ENCODE assay signal across 11 cellular contexts in the genomic region with DNA sequence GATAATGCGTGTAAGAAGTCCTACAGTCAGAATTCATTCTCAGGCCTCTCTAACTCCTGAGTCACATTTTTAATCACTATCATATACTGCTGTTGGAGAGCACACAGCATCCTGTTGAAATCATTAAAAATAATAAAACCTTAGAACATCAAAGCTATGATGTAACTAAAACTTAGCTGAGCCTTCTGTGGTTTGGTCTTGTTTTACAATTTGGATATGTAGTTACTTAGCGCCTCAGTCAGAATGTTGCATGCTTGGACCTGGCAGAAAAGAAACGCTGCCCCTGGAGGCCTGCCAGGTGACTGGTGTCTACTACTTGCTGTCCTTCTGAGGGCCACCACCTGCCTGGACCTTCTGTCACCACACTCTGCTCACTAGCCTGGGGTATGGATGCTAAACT.
DNase-seq lines count a peak whose midpoint lies in the region; ATAC-seq and TF ChIP-seq lines count a peak whose summit lies in the region.
"Had no signal": no experiment of that assay in that cellular context is flagged by ENCODE, and none has a peak within 500 bp of the region (broad histone marks: within the 10 kb centered on the region; RNA-seq: fewer than 3 reads in every experiment).

No MANE protein-coding gene starts in this region.

- H3K27ac ChIP-seq in brain microvascular endothelial cell (peak overlapping the region; percentile 98), heart left ventricle (peak overlapping the region in 8 of 12 donors; percentile 3 to 80 (median 54)), vagina (peak overlapping the region; percentile 46), caudate nucleus (ENCODE audit: low read depth, low read length) (no peak overlapping the region), Karpas-422 (ENCODE audit: low read length) (no peak overlapping the region)
- H3K27ac ChIP-seq: spleen had no signal

- WGBS in heart left ventricle, 4 donors: 63 to 72% (median 63%) methylated on average over 3 of the region's 3 CpGs

- H3K4me1 ChIP-seq in heart left ventricle: peaks cover 5 to 70% (median 46%) of the 10 kb centered on the region in 12 donors
- H3K4me1 ChIP-seq in vagina: peaks cover 41% of the 10 kb centered on the region
- peaks cover 7% of the 10 kb centered on the region for H3K4me1 ChIP-seq in Karpas-422 (ENCODE audit: low read length)
- H3K4me1 ChIP-seq: spleen had no signal

- no peaks in the 10 kb centered on the region for H3K9me3 ChIP-seq in heart left ventricle
- H3K9me3 ChIP-seq in vagina: no peaks in the 10 kb centered on the region
- H3K9me3 ChIP-seq in Karpas-422 (ENCODE audit: low read length): no peaks in the 10 kb centered on the region
- H3K9me3 ChIP-seq: spleen had no signal

- peaks cover 40% of the 10 kb centered on the region for H3K36me3 ChIP-seq in brain microvascular endothelial cell (replicated peaks)
- H3K36me3 ChIP-seq in heart left ventricle: peaks cover 0 to 10% (median 0%) of the 10 kb centered on the region in 9 donors
- H3K36me3 ChIP-seq in vagina: no peaks in the 10 kb centered on the region
- no peaks in the 10 kb centered on the region for H3K36me3 ChIP-seq in Karpas-422 (ENCODE audit: insufficient read depth, low read length)
- H3K36me3 ChIP-seq: spleen had no signal

- intact Hi-C loops in heart left ventricle (cut with DNase I): no loop called here
- intact Hi-C loops in vagina (cut with DNase I): loop anchor here (10.0 kb wide), 1 partner anchor 70 kb away; no protein-coding TSS in a partner anchor

- H3K9ac ChIP-seq in Karpas-422 (ENCODE audit: low read length): no peak overlapping the region

- no peaks in the 10 kb centered on the region for H4K20me1 ChIP-seq in Karpas-422 (ENCODE audit: insufficient read depth, low read depth, low read length)

- no peaks in the 10 kb centered on the region for H3K79me2 ChIP-seq in Karpas-422 (ENCODE audit: low read length)

- ATAC-seq in heart left ventricle: peak in 3 of 4 donors; percentile 7 to 42 (median 31)
- ATAC-seq: activated T-helper 17 cell treated with anti-CD3 and anti-CD28 coated beads, Interleukin-2, amount 50 U/mL, for 72 hours had no signal

- H2AFZ ChIP-seq in Karpas-422 (ENCODE audit: low read length): no peak overlapping the region

- H3K27me3 ChIP-seq in brain microvascular endothelial cell (replicated peaks) (no peaks in the 10 kb centered on the region), heart left ventricle (no peaks in the 10 kb centered on the region), vagina (no peaks in the 10 kb centered on the region), Karpas-422 (ENCODE audit: low read length) (no peaks in the 10 kb centered on the region)
- H3K27me3 ChIP-seq: spleen had no signal

- no peak for TF ChIP-seq POLR2A in heart left ventricle (IDR thresholded peaks at IDR 0.05)
- TF ChIP-seq POLR2A in vagina (IDR thresholded peaks at IDR 0.05): no peak

- no peak overlapping the region for H3K4me3 ChIP-seq in brain microvascular endothelial cell (ENCODE audit: low read depth, low read length)
- H3K4me3 ChIP-seq in heart left ventricle: no peak overlapping the region
- H3K4me3 ChIP-seq in vagina: no peak overlapping the region
- H3K4me3 ChIP-seq in Karpas-422 (ENCODE audit: low read length): no peak overlapping the region
- H3K4me3 ChIP-seq: spleen had no signal

- DNase-seq in DMS53 (lab: John Stamatoyannopoulos, UW) (peak; percentile 20), DMS53 treated with DMSO at 0.1 percent for 48 hours (lab: John Stamatoyannopoulos, UW; ENCODE audit: unreplicated experiment) (no peak), brain microvascular endothelial cell (peak; percentile 90), heart left ventricle (peak; percentile 37 to 80 (median 74)), vagina (ENCODE audit: extremely low spot score in 2 of 2) (no peak), COLO668 (lab: John Stamatoyannopoulos, UW; ENCODE audit: unreplicated experiment) (no peak), caudate nucleus (lab: John Stamatoyannopoulos, UW) (no peak), Karpas-422 (no peak)
- DNase-seq: MM.1S, spleen had no signal

- peak; percentile 21 for TF ChIP-seq CTCF in brain microvascular endothelial cell (IDR thresholded peaks at IDR 0.05; ENCODE audit: low read depth, low read length, missing control alignments)
- TF ChIP-seq CTCF in heart left ventricle (IDR thresholded peaks at IDR 0.05): no peak
- TF ChIP-seq CTCF in vagina (IDR thresholded peaks at IDR 0.05): no peak

- no peaks in the 10 kb centered on the region for H3K9me2 ChIP-seq in Karpas-422 (replicated peaks; ENCODE audit: insufficient read depth, low read length)

- in situ Hi-C loops in brain microvascular endothelial cell (cut with HindIII; ENCODE audit: low pct_ligation_motif_present, low sequenced_read_pairs): no loop called here

- H3K4me2 ChIP-seq in Karpas-422 (ENCODE audit: low read depth, low read length, poor library complexity, severe bottlenecking): no peak overlapping the region

Comparison
In these comparisons a context has a peak if more than half of its experiments do, and no peak if none do; other contexts are left out.
1. DNase-seq: peak in DMS53 (single experiment), brain microvascular endothelial cell (single experiment) and heart left ventricle (5 of 5); none in DMS53 treated with DMSO at 0.1 percent for 48 hours (single experiment), vagina (0 of 2), COLO668 (single experiment), caudate nucleus (0 of 61) and Karpas-422 (single experiment).
2. H3K27ac ChIP-seq: peak in brain microvascular endothelial cell (single experiment), heart left ventricle (8 of 12) and vagina (single experiment); none in caudate nucleus (single experiment) and Karpas-422 (single experiment).